In genomic region chr19:3725640-3726310, GRCh38 we compare ENCODE assay signal across 15 cellular contexts. TPM values are rescaled to one million over a fixed set of nuclear protein-coding genes. Genes with fewer than 3 reads are reported as not detected.
DNase-seq lines count a peak whose midpoint lies in the region; ATAC-seq and TF ChIP-seq lines count a peak whose summit lies in the region.
"Had no signal": no experiment of that assay in that cellular context is flagged by ENCODE, and none has a peak within 500 bp of the region (broad histone marks: within the 10 kb centered on the region; RNA-seq: fewer than 3 reads in every experiment).

No MANE protein-coding gene starts in this region.

- POLR2A ChIA-PET in Panc1 (lab: Charles Lee), result no interaction called here

- H3K27me3 Mint-ChIP-seq in activated CD8-positive, alpha-beta memory T cell treated with anti-CD3 and anti-CD28 coated beads, Interleukin-2, amount 10 ng/mL, durations not matched to agents 7 days and 5 days, result peaks cover 21% of the 10 kb centered on the region

- no peaks in the 10 kb centered on the region for H3K36me3 ChIP-seq in Panc1 (ENCODE audit: control insufficient read depth, insufficient read depth, low read length)
- H3K36me3 ChIP-seq: BLaER1 had no signal

- H3K9me3 ChIP-seq in Panc1 (ENCODE audit: control insufficient read depth, insufficient read depth, low read depth, low read length), result no peaks in the 10 kb centered on the region
- H3K9me3 ChIP-seq: BLaER1 had no signal

- H3K4me1 Mint-ChIP-seq in activated CD8-positive, alpha-beta memory T cell treated with anti-CD3 and anti-CD28 coated beads, Interleukin-2, amount 10 ng/mL, durations not matched to agents 7 days and 5 days, result peaks cover 6% of the 10 kb centered on the region

- no peaks in the 10 kb centered on the region for H3K36me3 Mint-ChIP-seq in activated CD8-positive, alpha-beta memory T cell treated with anti-CD3 and anti-CD28 coated beads, Interleukin-2, amount 10 ng/mL, durations not matched to agents 7 days and 5 days
- H3K36me3 Mint-ChIP-seq: activated naive CD8-positive, alpha-beta T cell treated with anti-CD3 and anti-CD28 coated beads, Interleukin-2, amount 10 ng/mL, durations not matched to agents 7 days and 5 days had no signal

- CTCF ChIA-PET in Panc1 (lab: Charles Lee), result no interaction called here
- CTCF ChIA-PET in activated CD8-positive, alpha-beta memory T cell treated with anti-CD3 and anti-CD28 coated beads, Interleukin-2, amount 10 ng/mL, durations not matched to agents 7 days and 5 days (lab: Charles Lee), result no interaction called here

- no peaks in the 10 kb centered on the region for H3K27me3 ChIP-seq in Panc1 (ENCODE audit: control insufficient read depth, insufficient read depth, low read length)

- no peak overlapping the region for H3K27ac ChIP-seq in Panc1 (ENCODE audit: low read length)
- H3K27ac ChIP-seq: BLaER1 had no signal

- H3K9me3 Mint-ChIP-seq in activated CD8-positive, alpha-beta memory T cell treated with anti-CD3 and anti-CD28 coated beads, Interleukin-2, amount 10 ng/mL, durations not matched to agents 7 days and 5 days (ENCODE audit: low read depth), result no peaks in the 10 kb centered on the region
- H3K9me3 Mint-ChIP-seq: activated naive CD8-positive, alpha-beta T cell treated with anti-CD3 and anti-CD28 coated beads, Interleukin-2, amount 10 ng/mL, durations not matched to agents 7 days and 5 days; IgD-negative memory B cell had no signal

- peak; percentile 81 for DNase-seq in COLO668 (lab: John Stamatoyannopoulos, UW; ENCODE audit: unreplicated experiment)
- peak; percentile 37 for DNase-seq in MV-4-11 (lab: John Stamatoyannopoulos, UW)
- DNase-seq in Panc1 (ENCODE audit: low read depth, low spot score), result no peak
- peak; percentile 43 for DNase-seq in kidney glomerular epithelial cell (lab: John Stamatoyannopoulos, UW)
- DNase-seq in activated CD8-positive, alpha-beta memory T cell treated with anti-CD3 and anti-CD28 coated beads, Interleukin-2, amount 50 U/mL, for 4 hours, result no peak
- DNase-seq in activated CD8-positive, alpha-beta memory T cell treated with anti-CD3 and anti-CD28 coated beads, Interleukin-2, amount 10 ng/mL, durations not matched to agents 7 days and 5 days, result no peak
- no peak for DNase-seq in DMS114 treated with DMSO at 0.1 percent for 48 hours (lab: John Stamatoyannopoulos, UW; ENCODE audit: unreplicated experiment)
- DNase-seq: activated CD4-positive, alpha-beta T cell treated with anti-CD3 and anti-CD28 coated beads, Interleukin-2, amount 50 U/mL, for 1 hour; activated naive CD8-positive, alpha-beta T cell treated with anti-CD3 and anti-CD28 coated beads, Interleukin-2, amount 10 ng/mL, durations not matched to agents 7 days and 5 days; effector memory CD4-positive, alpha-beta T cell; stimulated activated CD4-positive, alpha-beta T cell treated with anti-CD3 and anti-CD28 coated beads, Interleukin-15, amount 100 ng/mL, for 24 hours had no signal

- H3K4me1 ChIP-seq in Panc1 (ENCODE audit: control insufficient read depth, insufficient read depth, low read length), result peaks cover 3% of the 10 kb centered on the region

- in situ Hi-C loops in Panc1 (cut with HindIII; ENCODE audit: low pct_unique_long_range_greater_than_20kb, low sequenced_read_pairs), result no loop called here

- intact Hi-C loops in Panc1 (cut with micrococcal nuclease; ENCODE audit: unreplicated experiment), result no loop called here

- no peak overlapping the region for H3K4me3 Mint-ChIP-seq in activated CD8-positive, alpha-beta memory T cell treated with anti-CD3 and anti-CD28 coated beads, Interleukin-2, amount 10 ng/mL, durations not matched to agents 7 days and 5 days
- H3K4me3 Mint-ChIP-seq: activated naive CD8-positive, alpha-beta T cell treated with anti-CD3 and anti-CD28 coated beads, Interleukin-2, amount 10 ng/mL, durations not matched to agents 7 days and 5 days; IgD-negative memory B cell had no signal

- no peak for TF ChIP-seq CTCF in Panc1 (IDR thresholded peaks at IDR 0.05)

- H3K4me3 ChIP-seq in Panc1 (ENCODE audit: low read depth in 2 of 2, low read length in 2 of 2), result no peak overlapping the region
- H3K4me3 ChIP-seq: BLaER1, GM12878 had no signal

- no TSS peak for BruUV-seq in Panc1 (replicated peaks; lab: Mats Ljungman, UMichigan)

- ATAC-seq in Panc1 (0 out of 2 replicates have a peak, but pooled peaks have one; percentile 35), GM18520 (IDR thresholded peaks at IDR 0.05; ENCODE audit: unreplicated experiment) (no peak)
- ATAC-seq in activated CD8-positive, alpha-beta memory T cell treated with anti-CD3 and anti-CD28 coated beads, Interleukin-2, amount 10 ng/mL, durations not matched to agents 7 days and 5 days, result no peak
- ATAC-seq: GM12878 had no signal

- H3K27ac Mint-ChIP-seq in activated CD8-positive, alpha-beta memory T cell treated with anti-CD3 and anti-CD28 coated beads, Interleukin-2, amount 10 ng/mL, durations not matched to agents 7 days and 5 days, result no peak overlapping the region
- H3K27ac Mint-ChIP-seq: activated naive CD8-positive, alpha-beta T cell treated with anti-CD3 and anti-CD28 coated beads, Interleukin-2, amount 10 ng/mL, durations not matched to agents 7 days and 5 days had no signal

RNA-seq across cellular contexts. Expression of gene TJP3, which starts 17.6 kb away (rescaled TPM):
- 2.7 TPM for total RNA-seq in Panc1 (2021; ENCODE audit: unreplicated experiment)
- 4.9 TPM for polyA plus RNA-seq in Panc1 (2012; ENCODE audit: insufficient read length)
- 1 to 10 TPM; 1.0 to 1.3 TPM for total RNA-seq in activated CD8-positive, alpha-beta memory T cell treated with anti-CD3 and anti-CD28 coated beads, Interleukin-2, amount 10 ng/mL, durations not matched to agents 7 days and 5 days

RNA-seq across cellular contexts. Expression of gene PIP5K1C, which starts 25.5 kb away (rescaled TPM):
- 30.6 TPM for total RNA-seq in Panc1 (2021; ENCODE audit: unreplicated experiment)
- polyA plus RNA-seq in Panc1 (2012; ENCODE audit: insufficient read length), result 27.9 TPM
- 10 to 100 TPM; 23.9 to 37.7 TPM for total RNA-seq in activated CD8-positive, alpha-beta memory T cell treated with anti-CD3 and anti-CD28 coated beads, Interleukin-2, amount 10 ng/mL, durations not matched to agents 7 days and 5 days

RNA-seq across cellular contexts. Expression of gene APBA3, which starts 35.7 kb away (rescaled TPM):
- total RNA-seq in Panc1 (2021; ENCODE audit: unreplicated experiment), result 34.0 TPM
- 34.0 TPM for polyA plus RNA-seq in Panc1 (2012; ENCODE audit: insufficient read length)
- total RNA-seq in activated CD8-positive, alpha-beta memory T cell treated with anti-CD3 and anti-CD28 coated beads, Interleukin-2, amount 10 ng/mL, durations not matched to agents 7 days and 5 days, result 10 to 100 TPM; 50.3 to 65.5 TPM

RNA-seq across cellular contexts. Expression of gene MRPL54, which starts 36.7 kb away (rescaled TPM):
- total RNA-seq in Panc1 (2021; ENCODE audit: unreplicated experiment), result 42.8 TPM
- 36.7 TPM for polyA plus RNA-seq in Panc1 (2012; ENCODE audit: insufficient read length)
- total RNA-seq in activated CD8-positive, alpha-beta memory T cell treated with anti-CD3 and anti-CD28 coated beads, Interleukin-2, amount 10 ng/mL, durations not matched to agents 7 days and 5 days, result 10 to 100 TPM; 74.0 to 89.8 TPM

RNA-seq across cellular contexts. Expression of gene RAX2, which starts 46.3 kb away (rescaled TPM):
- total RNA-seq in Panc1 (2021; ENCODE audit: unreplicated experiment), result not detected
- not detected for polyA plus RNA-seq in Panc1 (2012; ENCODE audit: insufficient read length)
- total RNA-seq in activated CD8-positive, alpha-beta memory T cell treated with anti-CD3 and anti-CD28 coated beads, Interleukin-2, amount 10 ng/mL, durations not matched to agents 7 days and 5 days, result not detected
- total RNA-seq: activated naive CD8-positive, alpha-beta T cell treated with anti-CD3 and anti-CD28 coated beads, Interleukin-2, amount 10 ng/mL, durations not matched to agents 7 days and 5 days; GM12878 had no signal
- polyA plus RNA-seq: GM12878, IgD-negative memory B cell had no signal

Comparison
In these comparisons a context has a peak if more than half of its experiments do, and no peak if none do; other contexts are left out.
1. DNase-seq: peak in COLO668 (single experiment), MV-4-11 (single experiment) and kidney glomerular epithelial cell (single experiment); none in Panc1 (single experiment), activated CD8-positive, alpha-beta memory T cell treated with anti-CD3 and anti-CD28 coated beads, Interleukin-2, amount 50 U/mL, for 4 hours (single experiment), activated CD8-positive, alpha-beta memory T cell treated with anti-CD3 and anti-CD28 coated beads, Interleukin-2, amount 10 ng/mL, durations not matched to agents 7 days and 5 days (single experiment) and DMS114 treated with DMSO at 0.1 percent for 48 hours (single experiment).